ENCODE assay signal across 7 cellular contexts in the genomic region with DNA sequence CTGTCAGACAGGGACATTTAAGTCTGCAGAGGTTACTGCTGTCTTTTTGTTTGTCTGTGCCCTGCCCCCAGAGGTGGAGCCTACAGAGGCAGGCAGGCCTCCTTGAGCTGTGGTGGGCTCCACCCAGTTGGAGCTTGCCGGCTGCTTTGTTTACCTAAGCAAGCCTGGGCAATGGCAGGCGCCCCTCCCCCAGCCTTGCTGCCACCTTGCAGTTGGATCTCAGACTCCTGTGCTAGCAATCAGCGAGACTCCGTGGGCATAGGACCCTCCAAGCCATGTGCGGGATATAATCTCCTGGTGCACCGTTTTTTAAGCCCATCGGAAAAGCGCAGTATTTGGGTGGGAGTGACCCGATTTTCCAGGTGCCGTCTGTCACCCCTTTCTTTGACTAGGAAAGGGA.
A peak's percentile ranks its signal among the peaks of the same experiment; 100 is the strongest.
DNase-seq lines count a peak whose midpoint lies in the region; ATAC-seq, FAIRE-seq and TF ChIP-seq lines count a peak whose summit lies in the region.
"Not testable (repeated sequence)": the region's sequence is repeated elsewhere in the genome, so short reads cannot be mapped to it uniquely, and the experiment has no call there.

No MANE protein-coding gene starts in this region.

- H3K79me2 ChIP-seq in DND-41 (ENCODE audit: insufficient read depth, low read length); HepG2 (ENCODE audit: insufficient read depth, low read length): not testable (repeated sequence)

- CTCF ChIA-PET in Caco-2 (lab: Charles Lee); HepG2 (lab: Yijun Ruan, JAX; ENCODE audit: low intra/inter-chr PET ratio, low total read pairs): not testable (repeated sequence)
- CTCF ChIA-PET in HEK293 (lab: Yijun Ruan, JAX) = interaction anchor here (0.7 kb wide), 1 partner anchor 67 kb away, joined by 5 read pairs; no protein-coding TSS in a partner anchor

- not testable (repeated sequence) for H3K27ac ChIP-seq in DND-41 (ENCODE audit: low read length); HEK293 (ENCODE audit: extremely low read depth, low read depth, low read length); HUES64 (ENCODE audit: low read depth, low read length); HepG2 (ENCODE audit: extremely low read length, insufficient read depth, low read length); neuronal stem cell (replicated peaks; ENCODE audit: low read length)

- in situ Hi-C loops in HepG2 (cut with HindIII; ENCODE audit: extremely low pct_ligation_motif_present, low pct_unique_long_range_greater_than_20kb) = not testable (repeated sequence)

- H2BK120ac ChIP-seq in neuronal stem cell (ENCODE audit: low read depth, low read length) = not testable (repeated sequence)

- not testable (repeated sequence) for H2BK5ac ChIP-seq in neuronal stem cell (ENCODE audit: low read length)

- not testable (repeated sequence) for TF ChIP-seq RAD21 in HepG2 (CRISPR knock-in tag; IDR thresholded peaks at IDR 0.05)

- H2BK15ac ChIP-seq in neuronal stem cell (ENCODE audit: low read length) = not testable (repeated sequence)

- not testable (repeated sequence) for H2BK12ac ChIP-seq in neuronal stem cell (ENCODE audit: low read length)

- H3K4me1 ChIP-seq in Caco-2 = peaks cover 19% of the 10 kb centered on the region
- peaks cover 26% of the 10 kb centered on the region for H3K4me1 ChIP-seq in DND-41 (ENCODE audit: insufficient read depth, low read length)
- H3K4me1 ChIP-seq in HEK293 (ENCODE audit: control insufficient read depth, insufficient read depth, low read length) = peaks cover 16% of the 10 kb centered on the region
- H3K4me1 ChIP-seq in HUES64 (ENCODE audit: insufficient read depth, low read length); neuronal stem cell (ENCODE audit: control insufficient read depth in 2 of 2, insufficient read depth in 1 of 2, low read depth in 1 of 2, low read length in 2 of 2): not testable (repeated sequence)
- peaks cover 42% of the 10 kb centered on the region for H3K4me1 ChIP-seq in HepG2 (ENCODE audit: insufficient read depth, low read length)

- WGBS in HUES64 = 73% methylated on average over 8 of the region's 10 CpGs
- WGBS in HepG2 (ENCODE audit: low lambda C conversion rate) = 100% methylated on average over 1 of the region's 10 CpGs
- no CpG with 5 or more reads among the region's 10 CpGs for WGBS in neuronal stem cell (ENCODE audit: extremely low coverage in 2 of 2, insufficient read length in 2 of 2, insufficient replicate concordance in 1 of 2), 2 donors

- TF ChIP-seq EP300 in HepG2 (IDR thresholded peaks at IDR 0.05; ENCODE audit: low read depth in 2 of 2, low read length in 2 of 2); HepG2 (CRISPR knock-in tag; IDR thresholded peaks at IDR 0.05; ENCODE audit: borderline replicate concordance): not testable (repeated sequence)

- not testable (repeated sequence) for H4K8ac ChIP-seq in neuronal stem cell (ENCODE audit: low read depth, low read length)

- H3K27me3 ChIP-seq in Caco-2 (replicated peaks; ENCODE audit: control insufficient read depth, insufficient read depth, low read length); DND-41 (ENCODE audit: insufficient read depth, low read length, poor library complexity); HUES64 (ENCODE audit: insufficient read depth, low read length); HepG2 (ENCODE audit: control insufficient read depth in 1 of 2, insufficient read depth in 2 of 2, low read length in 2 of 2); neuronal stem cell (ENCODE audit: control insufficient read depth in 3 of 3, insufficient read depth in 3 of 3, low read depth in 1 of 3, low read length in 3 of 3): not testable (repeated sequence)

- not testable (repeated sequence) for H3K14ac ChIP-seq in neuronal stem cell (ENCODE audit: low read length)

- intact Hi-C loops in Caco-2 (cut with micrococcal nuclease; ENCODE audit: unreplicated experiment); HepG2 (cut with micrococcal nuclease; ENCODE audit: unreplicated experiment): not testable (repeated sequence)

- not testable (repeated sequence) for H4K91ac ChIP-seq in neuronal stem cell (ENCODE audit: low read depth, low read length, poor library complexity)

- not testable (repeated sequence) for H3K4me2 ChIP-seq in DND-41 (ENCODE audit: insufficient read depth, low read length); HepG2 (ENCODE audit: low read depth, low read length); neuronal stem cell (ENCODE audit: insufficient read depth, low read length, poor library complexity, severe bottlenecking)

- H3K9ac ChIP-seq in DND-41 (ENCODE audit: low read depth, low read length); HepG2 (ENCODE audit: insufficient read depth, low read depth, low read length); neuronal stem cell (ENCODE audit: low read depth, low read length, poor library complexity): not testable (repeated sequence)
- H3K9ac ChIP-seq in HUES64 (ENCODE audit: low read depth, low read length) = 0 out of 2 replicates have a peak overlapping the region, but pooled peaks have one; percentile 60

- not testable (repeated sequence) for DNase-seq in Caco-2; HepG2 (ENCODE audit: low spot score); neuronal stem cell (ENCODE audit: low spot score)
- peak; percentile 35 for DNase-seq in DND-41
- DNase-seq in NCI-H69 (lab: John Stamatoyannopoulos, UW) = peak; percentile 19

- not testable (repeated sequence) for TF ChIP-seq CTCF in Caco-2 (IDR thresholded peaks at IDR 0.05; ENCODE audit: insufficient read depth in 1 of 2, low read depth in 1 of 2, low read length in 1 of 2, severe bottlenecking in 1 of 2, unreplicated experiment in 1 of 2); DND-41 (IDR thresholded peaks at IDR 0.05; ENCODE audit: borderline replicate concordance, extremely low read depth, low read length, poor library complexity, severe bottlenecking); HEK293 (tag by site-specific recombination; IDR thresholded peaks at IDR 0.05); HepG2 (CRISPR knock-in tag; IDR thresholded peaks at IDR 0.05)

- H3K4me3 ChIP-seq in Caco-2 (ENCODE audit: low read depth, low read length); DND-41 (ENCODE audit: low read depth in 1 of 2, low read length in 2 of 2); HEK293 (ENCODE audit: low read depth, low read length); HepG2 (replicated peaks in 1 of 3; ENCODE audit: insufficient read depth in 1 of 3, low read depth in 2 of 3, low read length in 3 of 3): not testable (repeated sequence)
- peak overlapping the region; percentile 43; the same call in 1 of the 2 replicates for H3K4me3 ChIP-seq in HUES64 (ENCODE audit: low read length)
- H3K4me3 ChIP-seq in neuronal stem cell (ENCODE audit: low read length in 2 of 2) = peak overlapping the region in 1 of 2 donors; percentile 42

- POLR2A ChIA-PET in Caco-2 (lab: Charles Lee); HEK293 (lab: Yijun Ruan, JAX); HepG2 (lab: Yijun Ruan, JAX): not testable (repeated sequence)

- H3K27ac Mint-ChIP-seq in Caco-2 (ENCODE audit: unreplicated experiment) = not testable (repeated sequence)

- H3K27me3 Mint-ChIP-seq in Caco-2 (ENCODE audit: insufficient read depth, unreplicated experiment) = not testable (repeated sequence)

- not testable (repeated sequence) for H3K79me1 ChIP-seq in neuronal stem cell (ENCODE audit: low read depth, low read length)

- H3K4ac ChIP-seq in neuronal stem cell (ENCODE audit: low read length) = not testable (repeated sequence)

- not testable (repeated sequence) for BruUV-seq in Caco-2 (replicated peaks; lab: Mats Ljungman, UMichigan); HepG2 (replicated peaks; lab: Mats Ljungman, UMichigan)

- peaks cover 13% of the 10 kb centered on the region for H3K4me1 Mint-ChIP-seq in Caco-2 (ENCODE audit: low read depth, unreplicated experiment)

- not testable (repeated sequence) for H3K9me3 Mint-ChIP-seq in Caco-2 (ENCODE audit: unreplicated experiment)

- H3K36me3 ChIP-seq in Caco-2 (ENCODE audit: control insufficient read depth, insufficient read depth, low read length); DND-41 (ENCODE audit: insufficient read depth, low read length); HEK293 (ENCODE audit: control insufficient read depth in 2 of 2, insufficient read depth in 1 of 2, low read length in 2 of 2); HUES64 (ENCODE audit: insufficient read depth, low read length); HepG2 (replicated peaks in 1 of 2; ENCODE audit: control insufficient read depth in 1 of 2, insufficient read depth in 2 of 2, low read length in 2 of 2); neuronal stem cell (replicated peaks in 1 of 2; ENCODE audit: control insufficient read depth in 2 of 2, insufficient read depth in 2 of 2, low read length in 2 of 2): not testable (repeated sequence)

- not testable (repeated sequence) for H3K36me3 Mint-ChIP-seq in Caco-2 (ENCODE audit: insufficient read depth, unreplicated experiment)

- FAIRE-seq in HepG2 (lab: Jason Lieb, UNC) = not testable (repeated sequence)

- H3K23ac ChIP-seq in neuronal stem cell (ENCODE audit: low read depth, low read length, poor library complexity) = not testable (repeated sequence)

- ATAC-seq in DND-41 (ENCODE audit: insufficient read depth, low read depth); HepG2: not testable (repeated sequence)

- H3K4me3 Mint-ChIP-seq in Caco-2 (ENCODE audit: unreplicated experiment) = peak overlapping the region; percentile 37

- TF ChIP-seq POLR2A in HepG2 (IDR thresholded peaks at IDR 0.05; ENCODE audit: insufficient read depth in 1 of 2, low read depth in 2 of 2, low read length in 2 of 2) = not testable (repeated sequence)

- H3K18ac ChIP-seq in neuronal stem cell (ENCODE audit: low read length) = not testable (repeated sequence)

- not testable (repeated sequence) for H4K20me1 ChIP-seq in DND-41 (ENCODE audit: insufficient read depth, low read length); HepG2 (ENCODE audit: insufficient read depth, low read length)

- not testable (repeated sequence) for H2AFZ ChIP-seq in DND-41 (ENCODE audit: low read depth, low read length); HepG2 (ENCODE audit: low read length)
- peak overlapping the region; percentile 40 for H2AFZ ChIP-seq in neuronal stem cell (ENCODE audit: low read length)

- not testable (repeated sequence) for H2AK5ac ChIP-seq in neuronal stem cell (ENCODE audit: low read depth, low read length)

- H3K9me3 ChIP-seq in Caco-2; DND-41 (ENCODE audit: insufficient read depth, low read length, severe bottlenecking); HEK293 (ENCODE audit: control insufficient read depth, insufficient read depth, low read depth, low read length); HUES64 (ENCODE audit: insufficient read depth, low read depth, low read length); HepG2 (ENCODE audit: low read length); neuronal stem cell (replicated peaks in 1 of 2; ENCODE audit: control insufficient read depth in 2 of 2, insufficient read depth in 1 of 2, low read depth in 1 of 2, low read length in 2 of 2): not testable (repeated sequence)
